In genomic region chr10:30997536-30998252, GRCh38 we compare ENCODE assay signal across 11 cellular contexts. TPM values are rescaled to one million over a fixed set of nuclear protein-coding genes. Genes with fewer than 3 reads are reported as not detected.
DNase-seq lines count a peak whose midpoint lies in the region; ATAC-seq and TF ChIP-seq lines count a peak whose summit lies in the region.
"Had no signal": no experiment of that assay in that cellular context is flagged by ENCODE, and none has a peak within 500 bp of the region (broad histone marks: within the 10 kb centered on the region; RNA-seq: fewer than 3 reads in every experiment).

No MANE protein-coding gene starts in this region.

- no peaks in the 10 kb centered on the region for H3K9me3 ChIP-seq in CD4-positive, alpha-beta memory T cell (ENCODE audit: control insufficient read depth in 1 of 2, low read length in 2 of 2)
- H3K9me3 ChIP-seq in naive thymus-derived CD4-positive, alpha-beta T cell (ENCODE audit: control insufficient read depth in 2 of 3, low read length in 3 of 3) = no peaks in the 10 kb centered on the region

- peak overlapping the region in 6 of 7 donors; percentile 48 to 94 (median 74) for H3K27ac Mint-ChIP-seq in CD4-positive, alpha-beta memory T cell
- H3K27ac Mint-ChIP-seq in activated CD8-positive, alpha-beta T cell treated with anti-CD3 and anti-CD28 coated beads for 36 hours = peak overlapping the region; percentile 55
- peak overlapping the region in 6 of 9 donors; percentile 9 to 70 (median 32) for H3K27ac Mint-ChIP-seq in naive thymus-derived CD4-positive, alpha-beta T cell

- H3K4me1 ChIP-seq in CD4-positive, alpha-beta memory T cell (ENCODE audit: insufficient read depth, low read length) = peaks cover 16% of the 10 kb centered on the region
- H3K4me1 ChIP-seq in naive thymus-derived CD4-positive, alpha-beta T cell (ENCODE audit: control insufficient read depth in 2 of 2, insufficient read depth in 2 of 2, low read length in 2 of 2) = peaks cover 6 to 7% of the 10 kb centered on the region in 2 donors

- POLR2A ChIA-PET in CD4-positive, alpha-beta memory T cell (lab: Charles Lee; ENCODE audit: partially characterized antibody) = interaction anchor here (1.5 to 3.0 kb wide), 2 partner anchors 34 to 213 kb away, joined by 5 to 22 read pairs; partner anchors contain the start of gene ZNF438
- POLR2A ChIA-PET in activated CD8-positive, alpha-beta T cell treated with anti-CD3 and anti-CD28 coated beads for 36 hours (lab: Charles Lee) = interaction anchor here (0.7 to 0.9 kb wide), 2 partner anchors 8 to 139 kb away, joined by 3 to 4 read pairs; no protein-coding TSS in a partner anchor
- POLR2A ChIA-PET in naive thymus-derived CD4-positive, alpha-beta T cell (lab: Charles Lee) = no interaction called here

- peaks cover 0 to 15% (median 3%) of the 10 kb centered on the region in 8 donors for H3K9me3 Mint-ChIP-seq in CD4-positive, alpha-beta memory T cell
- peaks cover 10% of the 10 kb centered on the region for H3K9me3 Mint-ChIP-seq in activated CD8-positive, alpha-beta T cell treated with anti-CD3 and anti-CD28 coated beads for 36 hours
- peaks cover 0 to 20% (median 8%) of the 10 kb centered on the region in 11 donors for H3K9me3 Mint-ChIP-seq in naive thymus-derived CD4-positive, alpha-beta T cell

- intact Hi-C loops in CD4-positive, alpha-beta memory T cell (cut with micrococcal nuclease) = loop anchor here (2.0 kb wide), 1 partner anchor 33 kb away; the partner anchor contains the start of gene ZNF438
- intact Hi-C loops in activated CD8-positive, alpha-beta T cell treated with anti-CD3 and anti-CD28 coated beads for 36 hours (cut with micrococcal nuclease) = no loop called here
- intact Hi-C loops in naive thymus-derived CD4-positive, alpha-beta T cell (cut with micrococcal nuclease) = loop anchor here in 1 of 2 donors (1.0 to 10.0 kb wide), 2 partner anchors 35 to 213 kb away; no protein-coding TSS in a partner anchor

- TF ChIP-seq CTCF in activated CD8-positive, alpha-beta T cell treated with anti-CD3 and anti-CD28 coated beads for 36 hours (IDR thresholded peaks at IDR 0.05) = no peak

- CTCF ChIA-PET in CD4-positive, alpha-beta memory T cell (lab: Charles Lee; ENCODE audit: partially characterized antibody) = interaction anchor here (1.3 to 3.3 kb wide), 5 partner anchors 11 to 213 kb away, joined by 3 to 14 read pairs (median 4); partner anchors contain the start of gene ZNF438
- CTCF ChIA-PET in activated CD8-positive, alpha-beta T cell treated with anti-CD3 and anti-CD28 coated beads for 36 hours (lab: Charles Lee) = interaction anchor here (1.2 to 2.3 kb wide), 3 partner anchors 11 to 213 kb away, joined by 3 to 11 read pairs (median 5); no protein-coding TSS in a partner anchor
- CTCF ChIA-PET in naive thymus-derived CD4-positive, alpha-beta T cell (lab: Charles Lee) = no interaction called here

- H3K4me1 Mint-ChIP-seq in CD4-positive, alpha-beta memory T cell = peaks cover 18 to 34% (median 22%) of the 10 kb centered on the region in 4 donors
- peaks cover 33% of the 10 kb centered on the region for H3K4me1 Mint-ChIP-seq in activated CD8-positive, alpha-beta T cell treated with anti-CD3 and anti-CD28 coated beads for 36 hours (ENCODE audit: low read depth)
- H3K4me1 Mint-ChIP-seq in naive thymus-derived CD4-positive, alpha-beta T cell = peaks cover 17 to 37% (median 34%) of the 10 kb centered on the region in 7 donors

- H3K4me3 ChIP-seq in CD4-positive, alpha-beta memory T cell (ENCODE audit: low read length in 2 of 2) = no peak overlapping the region
- no peak overlapping the region for H3K4me3 ChIP-seq in naive thymus-derived CD4-positive, alpha-beta T cell (ENCODE audit: low read length)
- H3K4me3 ChIP-seq: SK-N-MC had no signal

- peaks cover 1 to 19% of the 10 kb centered on the region in 2 donors for H3K36me3 Mint-ChIP-seq in CD4-positive, alpha-beta memory T cell
- peaks cover 11% of the 10 kb centered on the region for H3K36me3 Mint-ChIP-seq in activated CD8-positive, alpha-beta T cell treated with anti-CD3 and anti-CD28 coated beads for 36 hours (ENCODE audit: low read depth)
- H3K36me3 Mint-ChIP-seq in naive thymus-derived CD4-positive, alpha-beta T cell = peaks cover 0 to 35% (median 14%) of the 10 kb centered on the region in 5 donors

- no peaks in the 10 kb centered on the region for H3K36me3 ChIP-seq in CD4-positive, alpha-beta memory T cell (ENCODE audit: insufficient read depth, low read length)
- H3K36me3 ChIP-seq in naive thymus-derived CD4-positive, alpha-beta T cell (ENCODE audit: control insufficient read depth in 2 of 3, insufficient read depth in 3 of 3, low read length in 3 of 3) = no peaks in the 10 kb centered on the region

- H3K27ac ChIP-seq in CD4-positive, alpha-beta memory T cell (ENCODE audit: low read depth, low read length) = no peak overlapping the region
- H3K27ac ChIP-seq in naive thymus-derived CD4-positive, alpha-beta T cell (ENCODE audit: low read depth, low read length) = no peak overlapping the region
- H3K27ac ChIP-seq: C4-2B, SK-N-MC had no signal

- ATAC-seq in HG02852 (IDR thresholded peaks at IDR 0.05; ENCODE audit: unreplicated experiment) = peak; percentile 51
- no peak for ATAC-seq in activated CD8-positive, alpha-beta T cell treated with anti-CD3 and anti-CD28 coated beads for 36 hours
- no peak for ATAC-seq in naive thymus-derived CD4-positive, alpha-beta T cell

- H3K27me3 ChIP-seq in CD4-positive, alpha-beta memory T cell (ENCODE audit: insufficient read depth, low read length) = no peaks in the 10 kb centered on the region
- H3K27me3 ChIP-seq in naive thymus-derived CD4-positive, alpha-beta T cell (ENCODE audit: control insufficient read depth in 2 of 2, insufficient read depth in 2 of 2, low read length in 2 of 2) = no peaks in the 10 kb centered on the region

- DNase-seq in CD4-positive, alpha-beta memory T cell = peak in 1 of 5 donors; percentile 1
- DNase-seq in activated CD8-positive, alpha-beta T cell treated with anti-CD3 and anti-CD28 coated beads for 36 hours = no peak
- DNase-seq in naive thymus-derived CD4-positive, alpha-beta T cell = no peak
- DNase-seq in NCI-H82 (lab: John Stamatoyannopoulos, UW) (no peak), H4 (ENCODE audit: low spot score) (no peak), NCI-H774 (lab: John Stamatoyannopoulos, UW) (no peak)
- DNase-seq: NCI-H2081; stimulated activated CD4-positive, alpha-beta T cell treated with anti-CD3 and anti-CD28 coated beads, Interleukin-2, amount 100 ng/mL, for 48 hours had no signal

- peak overlapping the region; percentile 59 to 79 (median 68) for H3K4me3 Mint-ChIP-seq in CD4-positive, alpha-beta memory T cell
- peak overlapping the region; percentile 17 for H3K4me3 Mint-ChIP-seq in activated CD8-positive, alpha-beta T cell treated with anti-CD3 and anti-CD28 coated beads for 36 hours
- peak overlapping the region; percentile 12 to 78 (median 30) for H3K4me3 Mint-ChIP-seq in naive thymus-derived CD4-positive, alpha-beta T cell

- no peaks in the 10 kb centered on the region for H3K27me3 Mint-ChIP-seq in CD4-positive, alpha-beta memory T cell
- H3K27me3 Mint-ChIP-seq in activated CD8-positive, alpha-beta T cell treated with anti-CD3 and anti-CD28 coated beads for 36 hours = no peaks in the 10 kb centered on the region
- no peaks in the 10 kb centered on the region for H3K27me3 Mint-ChIP-seq in naive thymus-derived CD4-positive, alpha-beta T cell

RNA-seq across cellular contexts. Expression of gene ZNF438, which starts 34.0 kb away (rescaled TPM):
- 1 to 10 TPM; 3.7 to 4.1 TPM for total RNA-seq in CD4-positive, alpha-beta memory T cell
- 1 to 10 TPM; 2.0 to 4.5 TPM for polyA plus RNA-seq in CD4-positive, alpha-beta memory T cell
- 1 to 10 TPM; 3.0 to 3.9 TPM for total RNA-seq in activated CD8-positive, alpha-beta T cell treated with anti-CD3 and anti-CD28 coated beads for 36 hours
- total RNA-seq in naive thymus-derived CD4-positive, alpha-beta T cell = 1 to 10 TPM; 3.9 to 5.8 (median 4.0) TPM
- 1 to 10 TPM; 6.5 to 9.4 TPM for polyA plus RNA-seq in naive thymus-derived CD4-positive, alpha-beta T cell
- total RNA-seq in H4 (2014; rRNA removed; shearing (Covaris generic)) = 1.3 TPM in 2 replicates

Comparison
In these comparisons a context has a peak if more than half of its experiments do, and no peak if none do; other contexts are left out.
1. H3K4me3 Mint-ChIP-seq: peak in every context shown above with its lines; median percentile 68 in CD4-positive, alpha-beta memory T cell; 30 in naive thymus-derived CD4-positive, alpha-beta T cell; 17 in activated CD8-positive, alpha-beta T cell treated with anti-CD3 and anti-CD28 coated beads for 36 hours.